In the genomic region with DNA sequence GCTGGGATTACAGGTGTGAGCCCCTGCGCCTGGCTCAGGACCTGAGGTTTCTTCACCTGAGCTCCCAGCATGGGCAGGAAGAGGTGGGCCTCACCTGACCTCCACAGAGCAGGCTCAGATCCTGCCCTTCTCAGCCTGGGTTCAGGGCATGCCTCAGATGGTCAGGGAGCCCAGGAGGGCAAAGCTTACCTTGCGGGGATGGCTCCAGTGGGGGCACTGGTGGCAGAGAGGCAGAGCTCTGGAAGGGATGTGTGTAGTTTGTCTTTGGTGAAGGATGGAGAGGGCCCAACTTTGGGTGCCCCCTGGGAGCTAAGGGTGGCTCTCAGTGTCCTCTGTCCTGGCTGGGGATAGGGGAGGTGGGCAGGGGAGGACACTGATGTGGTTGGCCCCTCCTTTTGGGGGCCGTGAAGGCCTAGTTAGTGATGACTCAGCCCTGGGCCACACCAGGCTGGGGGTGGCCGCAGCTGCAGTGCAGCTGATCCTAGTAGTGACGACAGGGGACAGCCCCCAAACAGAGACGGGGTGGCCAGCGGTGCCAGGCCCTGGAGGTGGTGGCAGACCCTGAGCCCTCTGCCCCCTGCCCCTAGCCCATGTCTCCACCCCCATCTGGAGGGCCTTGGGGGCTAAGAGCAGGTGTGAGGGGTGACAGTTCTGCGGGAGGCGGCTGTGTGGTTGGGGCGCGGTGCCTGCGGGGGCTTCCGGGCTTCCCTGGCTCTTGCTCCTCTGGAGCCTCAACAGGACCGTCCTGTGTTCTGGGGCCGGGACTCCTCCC, we compare ENCODE assay signal across 1 cellular context.
TF ChIP-seq lines count a peak whose summit lies in the region.

No MANE protein-coding gene starts in this region.

TF ChIP-seq in IMR-90, 13 proteins besides CTCF, POLR2A, EP300 and RAD21:
- TF ChIP-seq MAZ (IDR thresholded peaks at IDR 0.05; ENCODE audit: borderline replicate concordance, low read depth, low read length) = peak; percentile 57; the same call in 1 of the 2 replicates
- peak; percentile 34; the same call in 1 of the 2 replicates for TF ChIP-seq FOS (IDR thresholded peaks at IDR 0.05; ENCODE audit: low read depth, low read length)
- no peak for TF ChIP-seq NFE2L2 (IDR thresholded peaks at IDR 0.05; ENCODE audit: low read depth, low read length)
